9 cellular contexts compared by ENCODE assay signal in genomic region chr9:129317179-129318011, GRCh38.
DNase-seq lines count a peak whose midpoint lies in the region; ATAC-seq lines count a peak whose summit lies in the region.
"Had no signal": no experiment of that assay in that cellular context is flagged by ENCODE, and none has a peak within 500 bp of the region (broad histone marks: within the 10 kb centered on the region; RNA-seq: fewer than 3 reads in every experiment).

No MANE protein-coding gene starts in this region.

- no peaks in the 10 kb centered on the region for H3K36me3 Mint-ChIP-seq in activated naive CD4-positive, alpha-beta T cell treated with anti-CD3 and anti-CD28 coated beads, Interleukin-2, amount 10 ng/mL, durations not matched to agents 7 days and 5 days

- H4K20me1 ChIP-seq in BLaER1 treated with 17β-estradiol and CSF1 and Interleukin-3, amounts not matched to agents 10 nM and 100 nM = no peaks in the 10 kb centered on the region

- H3K27ac Mint-ChIP-seq in activated naive CD4-positive, alpha-beta T cell treated with anti-CD3 and anti-CD28 coated beads, Interleukin-2, amount 10 ng/mL, durations not matched to agents 7 days and 5 days = no peak overlapping the region

- H3K9me3 ChIP-seq in BLaER1 treated with 17β-estradiol and CSF1 and Interleukin-3, amounts not matched to agents 10 nM and 100 nM (replicated peaks in 1 of 11) = no peaks in the 10 kb centered on the region

- H3K4me2 ChIP-seq in BLaER1 treated with 17β-estradiol and CSF1 and Interleukin-3, amounts not matched to agents 10 nM and 100 nM = peak overlapping the region; percentile 6 to 48 (median 29); a peak in 18 of 22 replicates

- H3K9me3 Mint-ChIP-seq in activated naive CD4-positive, alpha-beta T cell treated with anti-CD3 and anti-CD28 coated beads, Interleukin-2, amount 10 ng/mL, durations not matched to agents 7 days and 5 days = no peaks in the 10 kb centered on the region

- H3K27me3 Mint-ChIP-seq in activated naive CD4-positive, alpha-beta T cell treated with anti-CD3 and anti-CD28 coated beads, Interleukin-2, amount 10 ng/mL, durations not matched to agents 7 days and 5 days = peaks cover 48% of the 10 kb centered on the region

- in situ Hi-C loops in T47D (cut with HindIII; ENCODE audit: low pct_unique_long_range_greater_than_20kb, low sequenced_read_pairs) = no loop called here

- peaks cover 54 to 76% (median 64%) of the 10 kb centered on the region in 10 experiments for H3K4me1 ChIP-seq in BLaER1 treated with 17β-estradiol and CSF1 and Interleukin-3, amounts not matched to agents 10 nM and 100 nM

- no peak overlapping the region for H3K27ac ChIP-seq in BLaER1 treated with 17β-estradiol and CSF1 and Interleukin-3, amounts not matched to agents 10 nM and 100 nM

- CTCF ChIA-PET in activated naive CD4-positive, alpha-beta T cell treated with anti-CD3 and anti-CD28 coated beads, Interleukin-2, amount 10 ng/mL, durations not matched to agents 7 days and 5 days (lab: Charles Lee) = interaction anchor here (1.1 kb wide), 1 partner anchor 187 kb away, joined by 3 read pairs; no protein-coding TSS in a partner anchor

- ATAC-seq in GM18861 (IDR thresholded peaks at IDR 0.05; ENCODE audit: unreplicated experiment) = no peak

- peaks cover 18% of the 10 kb centered on the region for H3K4me1 Mint-ChIP-seq in activated naive CD4-positive, alpha-beta T cell treated with anti-CD3 and anti-CD28 coated beads, Interleukin-2, amount 10 ng/mL, durations not matched to agents 7 days and 5 days

- no peak overlapping the region for H3K4me3 ChIP-seq in BLaER1 treated with 17β-estradiol and CSF1 and Interleukin-3, amounts not matched to agents 10 nM and 100 nM

- H3K9ac ChIP-seq in BLaER1 treated with 17β-estradiol and CSF1 and Interleukin-3, amounts not matched to agents 10 nM and 100 nM = no peak overlapping the region

- no peaks in the 10 kb centered on the region for H3K36me3 ChIP-seq in BLaER1 treated with 17β-estradiol and CSF1 and Interleukin-3, amounts not matched to agents 10 nM and 100 nM

- H3K27me3 ChIP-seq in BLaER1 treated with 17β-estradiol and CSF1 and Interleukin-3, amounts not matched to agents 10 nM and 100 nM = no peaks in the 10 kb centered on the region

- H3K4me3 Mint-ChIP-seq in activated naive CD4-positive, alpha-beta T cell treated with anti-CD3 and anti-CD28 coated beads, Interleukin-2, amount 10 ng/mL, durations not matched to agents 7 days and 5 days = no peak overlapping the region

- DNase-seq in HT1080 (ENCODE audit: low read depth) = peak; percentile 24
- peak; percentile 65 to 79 for DNase-seq in T47D (ENCODE audit: low read depth in 1 of 2, low spot score in 1 of 2)
- peak; percentile 68 for DNase-seq in mesenteric fat pad (ENCODE audit: low spot score)
- DNase-seq in activated CD4-positive, alpha-beta T cell treated with anti-CD3 and anti-CD28 coated beads for 4 hours = no peak
- DNase-seq in activated naive CD4-positive, alpha-beta T cell treated with anti-CD3 and anti-CD28 coated beads, Interleukin-2, amount 10 ng/mL, durations not matched to agents 7 days and 5 days = no peak
- DNase-seq in NCI-H510A (lab: John Stamatoyannopoulos, UW) = no peak
- DNase-seq: NCI-H187 treated with DMSO at 0.1 percent for 48 hours had no signal

Comparison
In these comparisons a context has a peak if more than half of its experiments do, and no peak if none do; other contexts are left out.
1. DNase-seq: peak in HT1080 (single experiment), T47D (2 of 2) and mesenteric fat pad (single experiment); none in activated CD4-positive, alpha-beta T cell treated with anti-CD3 and anti-CD28 coated beads for 4 hours (0 of 2), activated naive CD4-positive, alpha-beta T cell treated with anti-CD3 and anti-CD28 coated beads, Interleukin-2, amount 10 ng/mL, durations not matched to agents 7 days and 5 days (single experiment) and NCI-H510A (single experiment).